In the genomic region with DNA sequence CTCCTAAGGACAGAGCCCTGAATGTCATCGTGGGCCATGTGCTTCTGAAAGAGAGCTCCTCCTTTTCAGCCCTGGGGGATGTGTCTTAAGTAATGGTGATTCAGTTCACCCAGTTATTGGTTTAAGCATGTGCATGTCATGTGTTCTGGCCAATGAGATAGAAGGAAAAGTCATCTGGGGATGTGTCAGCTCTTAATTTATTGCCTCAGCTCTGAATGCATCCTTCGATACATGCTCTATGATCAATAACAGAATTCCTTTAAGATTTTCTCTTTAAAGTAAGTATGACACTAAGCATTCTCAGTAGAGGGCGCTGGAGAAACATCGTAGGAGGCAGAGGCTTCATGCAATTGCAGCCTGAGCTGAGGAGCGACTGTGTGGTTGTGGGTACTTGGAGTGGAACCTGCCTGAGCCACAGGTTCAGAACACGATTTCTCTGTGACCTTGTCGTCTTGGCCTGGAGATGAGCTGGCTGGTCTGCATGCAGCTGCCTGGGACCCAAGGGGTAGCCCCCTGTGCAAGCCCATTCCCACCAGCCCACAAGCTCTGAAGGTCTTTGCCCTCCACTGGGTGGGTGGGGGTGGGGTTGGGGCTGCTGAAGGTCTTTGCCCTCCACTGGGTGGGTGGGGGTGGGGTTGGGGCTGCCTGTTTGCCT, we compare ENCODE assay signal across 8 cellular contexts.
DNase-seq lines count a peak whose midpoint lies in the region; ATAC-seq, FAIRE-seq and TF ChIP-seq lines count a peak whose summit lies in the region.

No MANE protein-coding gene starts in this region.

- in situ Hi-C loops in astrocyte of the spinal cord (cut with HindIII; ENCODE audit: low sequenced_read_pairs), result no loop called here

- peak; percentile 83 for TF ChIP-seq CTCF in D721Med (IDR thresholded peaks at IDR 0.05; ENCODE audit: insufficient read depth, missing control alignments)
- TF ChIP-seq CTCF in astrocyte of the spinal cord (IDR thresholded peaks at IDR 0.05; ENCODE audit: low read depth, low read length), result peak; percentile 68

- H3K4me3 ChIP-seq in astrocyte of the spinal cord (ENCODE audit: low read depth, low read length), result no peak overlapping the region

- peak; percentile 68 for FAIRE-seq in D721Med (lab: Jason Lieb, UNC)

- peak; percentile 60 for DNase-seq in D721Med (ENCODE audit: insufficient read length, low spot score)
- peak; percentile 86 for DNase-seq in NCI-H748 (lab: John Stamatoyannopoulos, UW; ENCODE audit: unreplicated experiment)
- peak; percentile 73 for DNase-seq in astrocyte of the spinal cord (ENCODE audit: low read depth, low spot score)
- peak; percentile 67 for DNase-seq in kidney tubule cell (ENCODE audit: low spot score)
- DNase-seq in effector CD4-positive, alpha-beta T cell, result no peak
- no peak for DNase-seq in cerebellar nuclear complex (lab: John Stamatoyannopoulos, UW)

- peak; percentile 62 for ATAC-seq in GM19025 (IDR thresholded peaks at IDR 0.05; ENCODE audit: low read depth, unreplicated experiment)
- ATAC-seq in HG03175 (IDR thresholded peaks at IDR 0.05; ENCODE audit: unreplicated experiment), result peak; percentile 76

Comparison
In these comparisons a context has a peak if more than half of its experiments do, and no peak if none do; other contexts are left out.
1. DNase-seq: peak in D721Med (single experiment), NCI-H748 (single experiment), astrocyte of the spinal cord (single experiment) and kidney tubule cell (single experiment); none in effector CD4-positive, alpha-beta T cell (single experiment) and cerebellar nuclear complex (0 of 2).